Comparison of ENCODE assay signal across 8 cellular contexts in the genomic region with DNA sequence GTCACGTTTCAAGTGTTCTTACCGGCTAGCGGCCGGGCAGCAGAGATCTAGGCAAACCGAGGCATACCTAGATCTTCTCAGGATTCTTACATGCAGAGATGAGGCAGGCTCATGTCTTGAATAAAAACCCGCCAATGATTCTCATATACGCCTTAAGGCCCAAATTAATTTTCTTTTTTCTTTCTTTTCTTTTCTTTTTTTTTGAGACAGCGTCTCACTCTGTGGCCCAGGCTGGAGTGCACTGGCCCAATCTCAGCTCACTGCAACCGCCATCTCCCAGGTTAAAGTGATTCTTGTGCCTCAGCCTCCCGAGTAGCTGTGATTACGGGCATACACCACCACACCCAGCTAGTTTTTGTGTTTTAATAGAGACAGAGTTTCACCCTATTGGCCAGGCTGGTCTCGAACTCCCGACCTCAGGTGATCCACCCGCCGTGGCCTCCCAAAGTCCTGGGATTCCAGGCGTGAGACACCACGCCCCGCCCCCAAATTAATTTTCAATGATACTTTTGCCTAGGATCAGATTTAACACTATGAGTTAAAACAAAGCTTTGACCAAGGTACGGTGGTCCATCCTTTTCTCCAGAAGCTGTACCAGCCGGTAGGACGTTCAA. TPM values are rescaled to one million over a fixed set of nuclear protein-coding genes. Genes with fewer than 3 reads are reported as not detected.
DNase-seq lines count a peak whose midpoint lies in the region; ATAC-seq, FAIRE-seq and TF ChIP-seq lines count a peak whose summit lies in the region.

No MANE protein-coding gene starts in this region.

- FAIRE-seq in GM12892 (lab: Jason Lieb, UNC): no peak

- TF ChIP-seq CTCF in HFFc6 (IDR thresholded peaks at IDR 0.05): no peak

- H3K27me3 Mint-ChIP-seq in HFFc6 (ENCODE audit: insufficient read depth): no peaks in the 10 kb centered on the region
- H3K27me3 Mint-ChIP-seq in activated T-cell treated with anti-CD3 and anti-CD28 coated beads, Interleukin-2, amount 50 U/mL, for 72 hours (ENCODE audit: low read depth): no peaks in the 10 kb centered on the region
- H3K27me3 Mint-ChIP-seq in stimulated activated memory B cell treated with anti-CD40 and anti-IgM and Interleukin-4, amounts not matched to agents 10 μg/mL and 1 μg/mL and 100 μg/mL, for 72 hours: no peaks in the 10 kb centered on the region

- peaks cover 29% of the 10 kb centered on the region for H3K4me1 Mint-ChIP-seq in HFFc6 (ENCODE audit: low read depth)
- H3K4me1 Mint-ChIP-seq in activated T-cell treated with anti-CD3 and anti-CD28 coated beads, Interleukin-2, amount 50 U/mL, for 72 hours (ENCODE audit: low read depth): peaks cover 42% of the 10 kb centered on the region
- H3K4me1 Mint-ChIP-seq in stimulated activated memory B cell treated with anti-CD40 and anti-IgM and Interleukin-4, amounts not matched to agents 10 μg/mL and 1 μg/mL and 100 μg/mL, for 72 hours: peaks cover 18% of the 10 kb centered on the region

- ATAC-seq in activated T-cell treated with anti-CD3 and anti-CD28 coated beads, Interleukin-2, amount 50 U/mL, for 72 hours (replicated peaks in 1 of 2): no peak
- no peak for ATAC-seq in stimulated activated memory B cell treated with anti-CD40 and anti-IgM and Interleukin-4, amounts not matched to agents 10 μg/mL and 1 μg/mL and 100 μg/mL, for 72 hours
- ATAC-seq in HG02759 (IDR thresholded peaks at IDR 0.05; ENCODE audit: unreplicated experiment): no peak

- H3K9me3 ChIP-seq in iPS-15b (ENCODE audit: control insufficient read depth, insufficient read depth, low read length): no peaks in the 10 kb centered on the region

- no peaks in the 10 kb centered on the region for H3K36me3 ChIP-seq in iPS-15b (ENCODE audit: control insufficient read depth, insufficient read depth, low read length)

- DNase-seq in HFFc6 (no peak), AG08395 (ENCODE audit: low spot score) (no peak), NCI-H146 treated with DMSO at 0.1 percent for 48 hours (lab: John Stamatoyannopoulos, UW; ENCODE audit: unreplicated experiment) (no peak), GM12892 (ENCODE audit: insufficient read length) (no peak)
- DNase-seq in activated T-cell treated with anti-CD3 and anti-CD28 coated beads, Interleukin-2, amount 50 U/mL, for 72 hours: no peak

- peak overlapping the region; percentile 71 for H3K9ac ChIP-seq in iPS-15b (ENCODE audit: low read depth, low read length)

- H3K27me3 ChIP-seq in iPS-15b (ENCODE audit: control insufficient read depth, insufficient read depth, low read length): no peaks in the 10 kb centered on the region

- peak overlapping the region; percentile 99 for H3K4me3 Mint-ChIP-seq in HFFc6
- H3K4me3 Mint-ChIP-seq in activated T-cell treated with anti-CD3 and anti-CD28 coated beads, Interleukin-2, amount 50 U/mL, for 72 hours: peak overlapping the region; percentile 86 to 89
- peak overlapping the region; percentile 100 for H3K4me3 Mint-ChIP-seq in stimulated activated memory B cell treated with anti-CD40 and anti-IgM and Interleukin-4, amounts not matched to agents 10 μg/mL and 1 μg/mL and 100 μg/mL, for 72 hours

- H3K4me1 ChIP-seq in iPS-15b (ENCODE audit: control insufficient read depth, insufficient read depth, low read length): no peaks in the 10 kb centered on the region

- no peaks in the 10 kb centered on the region for H3K9me3 Mint-ChIP-seq in HFFc6
- no peaks in the 10 kb centered on the region for H3K9me3 Mint-ChIP-seq in activated T-cell treated with anti-CD3 and anti-CD28 coated beads, Interleukin-2, amount 50 U/mL, for 72 hours
- no peaks in the 10 kb centered on the region for H3K9me3 Mint-ChIP-seq in stimulated activated memory B cell treated with anti-CD40 and anti-IgM and Interleukin-4, amounts not matched to agents 10 μg/mL and 1 μg/mL and 100 μg/mL, for 72 hours

- H3K27ac Mint-ChIP-seq in HFFc6: peak overlapping the region; percentile 97
- peak overlapping the region; percentile 81 for H3K27ac Mint-ChIP-seq in activated T-cell treated with anti-CD3 and anti-CD28 coated beads, Interleukin-2, amount 50 U/mL, for 72 hours
- H3K27ac Mint-ChIP-seq in stimulated activated memory B cell treated with anti-CD40 and anti-IgM and Interleukin-4, amounts not matched to agents 10 μg/mL and 1 μg/mL and 100 μg/mL, for 72 hours: peak overlapping the region; percentile 95

- TF ChIP-seq POLR2A in GM12892 (IDR thresholded peaks at IDR 0.05; ENCODE audit: low read depth, low read length): no peak

- H3K4me3 ChIP-seq in iPS-15b (ENCODE audit: low read depth, low read length): peak overlapping the region; percentile 90

- H3K36me3 Mint-ChIP-seq in HFFc6 (ENCODE audit: low read depth): no peaks in the 10 kb centered on the region; the same call in 1 of the 2 replicates
- H3K36me3 Mint-ChIP-seq in activated T-cell treated with anti-CD3 and anti-CD28 coated beads, Interleukin-2, amount 50 U/mL, for 72 hours (ENCODE audit: insufficient read depth in 2 of 2): peaks cover 2 to 10% of the 10 kb centered on the region in 2 donors
- peaks cover 12% of the 10 kb centered on the region for H3K36me3 Mint-ChIP-seq in stimulated activated memory B cell treated with anti-CD40 and anti-IgM and Interleukin-4, amounts not matched to agents 10 μg/mL and 1 μg/mL and 100 μg/mL, for 72 hours

RNA-seq across cellular contexts. Expression of gene C9orf40, which starts 1.5 kb away (rescaled TPM):
- total RNA-seq in HFFc6 (2021; fragmentation: NEBNext Ultra II Directional; extraction: Animal tissue kit (Norgen Biotek cat#: 25700)): 10 to 100 TPM in 1 of 6 experiments, 1 to 10 TPM in 5; 5.7 to 12.0 (median 8.2) TPM
- 10 to 100 TPM; 17.8 to 23.1 TPM for total RNA-seq in activated T-cell treated with anti-CD3 and anti-CD28 coated beads, Interleukin-2, amount 50 U/mL, for 72 hours
- 8.2 TPM for polyA plus RNA-seq in GM12892 (2012; ENCODE audit: missing spikeins)
